In the genomic region with DNA sequence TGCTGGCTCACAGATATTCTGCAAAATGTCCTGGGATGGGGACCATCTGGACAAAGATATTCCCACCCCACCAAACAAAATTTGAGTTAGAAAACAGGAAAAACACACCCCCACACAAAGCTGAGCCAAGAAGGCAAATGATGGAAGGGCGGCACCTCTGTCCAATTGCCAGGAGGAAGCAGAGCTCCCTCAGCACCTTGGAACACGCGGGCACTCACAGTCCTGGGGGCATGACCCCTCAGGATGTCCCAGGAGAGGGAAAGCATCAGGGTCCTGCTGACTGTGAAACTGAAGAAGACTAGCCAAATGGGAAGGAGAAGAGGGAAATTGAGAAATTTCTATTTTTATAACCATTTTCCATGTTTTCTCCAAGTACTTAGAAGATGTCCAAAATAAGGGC, we compare ENCODE assay signal across 19 cellular contexts.
DNase-seq lines count a peak whose midpoint lies in the region; ATAC-seq and TF ChIP-seq lines count a peak whose summit lies in the region.
"Had no signal": no experiment of that assay in that cellular context is flagged by ENCODE, and none has a peak within 500 bp of the region (broad histone marks: within the 10 kb centered on the region; RNA-seq: fewer than 3 reads in every experiment).

No MANE protein-coding gene starts in this region.

- H3K79me2 ChIP-seq in neural cell (replicated peaks; ENCODE audit: insufficient read depth, low read length) = no peaks in the 10 kb centered on the region

- no peaks in the 10 kb centered on the region for H3K9me2 ChIP-seq in neural cell (ENCODE audit: insufficient read depth, low read length)

- peaks cover 32% of the 10 kb centered on the region for H3K4me1 Mint-ChIP-seq in brain
- no peaks in the 10 kb centered on the region for H3K4me1 Mint-ChIP-seq in HFFc6 (ENCODE audit: low read depth)
- H3K4me1 Mint-ChIP-seq: CD8-positive, alpha-beta memory T cell had no signal

- intact Hi-C loops in prostate gland (cut with DNase I) (no loop called here), mucosa of descending colon (cut with DNase I, micrococcal nuclease) (no loop called here)

- H3K36me3 Mint-ChIP-seq in brain (no peaks in the 10 kb centered on the region), HFFc6 (ENCODE audit: low read depth) (no peaks in the 10 kb centered on the region; the same call in 1 of the 2 replicates)
- H3K36me3 Mint-ChIP-seq: CD8-positive, alpha-beta memory T cell had no signal

- DNase-seq in HFFc6 (no peak), prostate gland (ENCODE audit: low spot score) (no peak), activated gamma-delta T cell treated with Interleukin-2 at 50 U/mL for 16 hours (no peak), mucosa of descending colon (no peak)
- DNase-seq: ACHN; C1 segment of cervical spinal cord; CD8-positive, alpha-beta memory T cell; NCI-H1105; NCI-H2081 treated with DMSO at 0.1 percent for 48 hours; NCI-H510A treated with DMSO at 0.1 percent for 48 hours; PC-3; RPMI8226 had no signal

- H3K27ac Mint-ChIP-seq in brain = peak overlapping the region; percentile 39 to 86 (median 70)
- no peak overlapping the region for H3K27ac Mint-ChIP-seq in HFFc6
- H3K27ac Mint-ChIP-seq: CD8-positive, alpha-beta memory T cell; GM23338 had no signal

- no peaks in the 10 kb centered on the region for H3K27me3 ChIP-seq in gastroesophageal sphincter
- no peaks in the 10 kb centered on the region for H3K27me3 ChIP-seq in neural cell (ENCODE audit: insufficient read depth, low read depth, low read length)
- H3K27me3 ChIP-seq in skeletal muscle tissue (ENCODE audit: control insufficient read depth in 3 of 3, insufficient read depth in 3 of 3, low read length in 3 of 3) = no peaks in the 10 kb centered on the region
- no peaks in the 10 kb centered on the region for H3K27me3 ChIP-seq in prostate gland (replicated peaks; ENCODE audit: insufficient read depth)

- H3K9me3 Mint-ChIP-seq in brain (peaks cover 2 to 7% (median 4%) of the 10 kb centered on the region in 5 experiments), HFFc6 (peaks cover 38% of the 10 kb centered on the region)
- H3K9me3 Mint-ChIP-seq: CD8-positive, alpha-beta memory T cell; GM23338 had no signal

- peaks cover 14% of the 10 kb centered on the region for H3F3A ChIP-seq in neural cell (ENCODE audit: insufficient read depth, low read length, poor library complexity, severe bottlenecking)

- H3K4me3 Mint-ChIP-seq in brain (peak overlapping the region in 1 of 5 experiments; percentile 24), HFFc6 (no peak overlapping the region)
- H3K4me3 Mint-ChIP-seq: CD8-positive, alpha-beta memory T cell; GM23338 had no signal

- no peaks in the 10 kb centered on the region for H3K36me3 ChIP-seq in gastroesophageal sphincter
- no peaks in the 10 kb centered on the region for H3K36me3 ChIP-seq in neural cell (ENCODE audit: insufficient read depth, low read length)
- H3K36me3 ChIP-seq in skeletal muscle tissue (ENCODE audit: control insufficient read depth in 3 of 3, insufficient read depth in 3 of 3, low read length in 3 of 3) = no peaks in the 10 kb centered on the region
- H3K36me3 ChIP-seq in prostate gland = no peaks in the 10 kb centered on the region
- no peaks in the 10 kb centered on the region for H3K36me3 ChIP-seq in mucosa of descending colon (ENCODE audit: low read depth)

- WGBS in gastroesophageal sphincter (ENCODE audit: low coverage in 1 of 2), 2 donors = 31 to 60% methylated on average over 1 to 3 of the region's 3 CpGs
- 85% methylated on average over 3 of the region's 3 CpGs for WGBS in prostate gland

- H3K27ac ChIP-seq in gastroesophageal sphincter = no peak overlapping the region
- peak overlapping the region; percentile 97 for H3K27ac ChIP-seq in neural cell (ENCODE audit: low read length)
- peak overlapping the region; percentile 1 for H3K27ac ChIP-seq in skeletal muscle tissue (ENCODE audit: low read depth, low read length)
- H3K27ac ChIP-seq in prostate gland = no peak overlapping the region

- H3K27me3 Mint-ChIP-seq in brain = peaks cover 6% of the 10 kb centered on the region
- peaks cover 4% of the 10 kb centered on the region for H3K27me3 Mint-ChIP-seq in HFFc6 (ENCODE audit: insufficient read depth)
- H3K27me3 Mint-ChIP-seq: CD8-positive, alpha-beta memory T cell had no signal

- no peaks in the 10 kb centered on the region for H3K9me3 ChIP-seq in gastroesophageal sphincter
- H3K9me3 ChIP-seq in neural cell (ENCODE audit: low read length) = no peaks in the 10 kb centered on the region
- H3K9me3 ChIP-seq in skeletal muscle tissue (ENCODE audit: control insufficient read depth in 3 of 3, low read length in 3 of 3) = no peaks in the 10 kb centered on the region
- no peaks in the 10 kb centered on the region for H3K9me3 ChIP-seq in prostate gland
- no peaks in the 10 kb centered on the region for H3K9me3 ChIP-seq in mucosa of descending colon

- H3K4me2 ChIP-seq in neural cell (ENCODE audit: low read length) = peak overlapping the region; percentile 46
- H3K4me2 ChIP-seq: GM23338 had no signal

- TF ChIP-seq EP300 in gastroesophageal sphincter (IDR thresholded peaks at IDR 0.05) (no peak), neural cell (conservative IDR thresholded peaks at IDR 0.05; ENCODE audit: poor library complexity, severe bottlenecking) (no peak)

- no peak for TF ChIP-seq RAD21 in neural cell (conservative IDR thresholded peaks at IDR 0.05)

- H4K20me1 ChIP-seq in neural cell (ENCODE audit: insufficient read depth) = no peaks in the 10 kb centered on the region

- peak overlapping the region; percentile 59 for H3K9ac ChIP-seq in neural cell (ENCODE audit: low read length)
- no peak overlapping the region for H3K9ac ChIP-seq in skeletal muscle tissue (ENCODE audit: low read depth in 1 of 3, low read length in 3 of 3)

- TF ChIP-seq POLR2A in gastroesophageal sphincter (IDR thresholded peaks at IDR 0.05) = no peak
- TF ChIP-seq POLR2A in prostate gland (IDR thresholded peaks at IDR 0.05) = no peak

- ATAC-seq in gastroesophageal sphincter (peak; percentile 77), mucosa of descending colon (no peak)
- ATAC-seq: GM23338, HCT116, K562, PC-3 had no signal

- H2AFZ ChIP-seq in neural cell (ENCODE audit: low read depth, low read length) = peak overlapping the region; percentile 17
- H2AFZ ChIP-seq: GM23338 had no signal

- TF ChIP-seq CTCF in brain (conservative IDR thresholded peaks at IDR 0.05) (no peak), gastroesophageal sphincter (IDR thresholded peaks at IDR 0.05) (no peak), neural cell (IDR thresholded peaks at IDR 0.05; ENCODE audit: poor library complexity, severe bottlenecking) (no peak), HFFc6 (IDR thresholded peaks at IDR 0.05) (no peak), prostate gland (IDR thresholded peaks at IDR 0.05) (no peak), mucosa of descending colon (IDR thresholded peaks at IDR 0.05) (no peak)

- H3K4me3 ChIP-seq in gastroesophageal sphincter (no peak overlapping the region), neural cell (ENCODE audit: low read length) (peak overlapping the region; percentile 40), skeletal muscle tissue (ENCODE audit: low read length in 3 of 3) (no peak overlapping the region), prostate gland (no peak overlapping the region), mucosa of descending colon (no peak overlapping the region)
- H3K4me3 ChIP-seq: GM23338, K562 had no signal

- H3K4me1 ChIP-seq in gastroesophageal sphincter (peaks cover 0 to 4% (median 4%) of the 10 kb centered on the region in 3 donors), skeletal muscle tissue (ENCODE audit: control insufficient read depth in 3 of 3, insufficient read depth in 3 of 3, low read length in 3 of 3) (peaks cover 0 to 3% (median 0%) of the 10 kb centered on the region in 3 donors), prostate gland (replicated peaks) (no peaks in the 10 kb centered on the region), mucosa of descending colon (ENCODE audit: low read depth) (no peaks in the 10 kb centered on the region)

TF ChIP-seq in neural cell, 6 proteins besides CTCF, POLR2A, EP300 and RAD21:
- TF ChIP-seq POLR2AphosphoS5 (IDR thresholded peaks at IDR 0.05) = no peak
- no peak for TF ChIP-seq MXI1 (conservative IDR thresholded peaks at IDR 0.05; ENCODE audit: poor library complexity, severe bottlenecking)
- TF ChIP-seq SMC3 (conservative IDR thresholded peaks at IDR 0.05; ENCODE audit: poor library complexity) = no peak
- TF ChIP-seq, protein P1, sequence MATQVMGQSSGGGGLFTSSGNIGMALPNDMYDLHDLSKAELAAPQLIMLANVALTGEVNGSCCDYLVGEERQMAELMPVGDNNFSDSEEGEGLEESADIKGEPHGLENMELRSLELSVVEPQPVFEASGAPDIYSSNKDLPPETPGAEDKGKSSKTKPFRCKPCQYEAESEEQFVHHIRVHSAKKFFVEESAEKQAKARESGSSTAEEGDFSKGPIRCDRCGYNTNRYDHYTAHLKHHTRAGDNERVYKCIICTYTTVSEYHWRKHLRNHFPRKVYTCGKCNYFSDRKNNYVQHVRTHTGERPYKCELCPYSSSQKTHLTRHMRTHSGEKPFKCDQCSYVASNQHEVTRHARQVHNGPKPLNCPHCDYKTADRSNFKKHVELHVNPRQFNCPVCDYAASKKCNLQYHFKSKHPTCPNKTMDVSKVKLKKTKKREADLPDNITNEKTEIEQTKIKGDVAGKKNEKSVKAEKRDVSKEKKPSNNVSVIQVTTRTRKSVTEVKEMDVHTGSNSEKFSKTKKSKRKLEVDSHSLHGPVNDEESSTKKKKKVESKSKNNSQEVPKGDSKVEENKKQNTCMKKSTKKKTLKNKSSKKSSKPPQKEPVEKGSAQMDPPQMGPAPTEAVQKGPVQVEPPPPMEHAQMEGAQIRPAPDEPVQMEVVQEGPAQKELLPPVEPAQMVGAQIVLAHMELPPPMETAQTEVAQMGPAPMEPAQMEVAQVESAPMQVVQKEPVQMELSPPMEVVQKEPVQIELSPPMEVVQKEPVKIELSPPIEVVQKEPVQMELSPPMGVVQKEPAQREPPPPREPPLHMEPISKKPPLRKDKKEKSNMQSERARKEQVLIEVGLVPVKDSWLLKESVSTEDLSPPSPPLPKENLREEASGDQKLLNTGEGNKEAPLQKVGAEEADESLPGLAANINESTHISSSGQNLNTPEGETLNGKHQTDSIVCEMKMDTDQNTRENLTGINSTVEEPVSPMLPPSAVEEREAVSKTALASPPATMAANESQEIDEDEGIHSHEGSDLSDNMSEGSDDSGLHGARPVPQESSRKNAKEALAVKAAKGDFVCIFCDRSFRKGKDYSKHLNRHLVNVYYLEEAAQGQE (IDR thresholded peaks at IDR 0.05; ENCODE audit: borderline replicate concordance) = no peak
- no peak for TF ChIP-seq TAF1 (IDR thresholded peaks at IDR 0.05; ENCODE audit: low read depth)
- TF ChIP-seq EZH2 (IDR thresholded peaks at IDR 0.05; ENCODE audit: borderline replicate concordance, insufficient read depth, low read length, poor library complexity, severe bottlenecking) = no peak

Comparison
In these comparisons a context has a peak if more than half of its experiments do, and no peak if none do; other contexts are left out.
1. H3K27ac ChIP-seq: peak in neural cell (single experiment) and skeletal muscle tissue (single experiment); none in gastroesophageal sphincter (0 of 4) and prostate gland (0 of 2).